Comparison of ENCODE assay signal across 12 cellular contexts in genomic region chr19:14561249-14561648, GRCh38. TPM values are rescaled to one million over a fixed set of nuclear protein-coding genes. Genes with fewer than 3 reads are reported as not detected.
A peak's percentile ranks its signal among the peaks of the same experiment; 100 is the strongest.
DNase-seq lines count a peak whose midpoint lies in the region; ATAC-seq and TF ChIP-seq lines count a peak whose summit lies in the region.
"Had no signal": no experiment of that assay in that cellular context is flagged by ENCODE, and none has a peak within 500 bp of the region (broad histone marks: within the 10 kb centered on the region; RNA-seq: fewer than 3 reads in every experiment).

No MANE protein-coding gene starts in this region.

- TF ChIP-seq POLR2A in adrenal gland (IDR thresholded peaks at IDR 0.05), result no peak
- no peak for TF ChIP-seq POLR2A in gastroesophageal sphincter (IDR thresholded peaks at IDR 0.05)
- no peak for TF ChIP-seq POLR2A in gastrocnemius medialis (IDR thresholded peaks at IDR 0.05)

- no peaks in the 10 kb centered on the region for H3K27me3 Mint-ChIP-seq in CD4-positive, CD25-positive, alpha-beta regulatory T cell
- H3K27me3 Mint-ChIP-seq: activated naive CD8-positive, alpha-beta T cell treated with anti-CD3 and anti-CD28 coated beads for 36 hours had no signal

- H3K4me3 ChIP-seq in CD4-positive, CD25-positive, alpha-beta regulatory T cell (ENCODE audit: low read depth, low read length), result no peak overlapping the region
- H3K4me3 ChIP-seq in adrenal gland, result no peak overlapping the region
- H3K4me3 ChIP-seq in gastroesophageal sphincter, result no peak overlapping the region
- peak overlapping the region in 3 of 4 donors; percentile 37 to 50 (median 48) for H3K4me3 ChIP-seq in gastrocnemius medialis
- H3K4me3 ChIP-seq: HAP-1 had no signal

- 65 to 100% (median 92%) methylated on average over 3 to 8 of the region's 8 CpGs for WGBS in adrenal gland, 4 donors
- WGBS in gastroesophageal sphincter (ENCODE audit: low coverage in 1 of 2), 2 donors, result no CpG with 5 or more reads among the region's 8 CpGs

- H3K4me1 Mint-ChIP-seq in CD4-positive, CD25-positive, alpha-beta regulatory T cell, result peaks cover 0 to 34% (median 7%) of the 10 kb centered on the region in 4 donors

- H3K27ac Mint-ChIP-seq in CD4-positive, CD25-positive, alpha-beta regulatory T cell, result no peak overlapping the region

- H3K9me3 Mint-ChIP-seq in CD4-positive, CD25-positive, alpha-beta regulatory T cell, result no peaks in the 10 kb centered on the region
- H3K9me3 Mint-ChIP-seq: activated naive CD8-positive, alpha-beta T cell treated with anti-CD3 and anti-CD28 coated beads for 36 hours had no signal

- H3K27ac ChIP-seq in CD4-positive, CD25-positive, alpha-beta regulatory T cell (ENCODE audit: insufficient read depth, low read length, poor library complexity, severe bottlenecking), result peak overlapping the region; percentile 14
- H3K27ac ChIP-seq in adrenal gland (peak overlapping the region; percentile 6 to 88 (median 74)), gastroesophageal sphincter (peak overlapping the region in 3 of 4 donors; percentile 63 to 72 (median 63)), gastrocnemius medialis (peak overlapping the region; percentile 98 to 100 (median 99))

- in situ Hi-C loops in gastrocnemius medialis (cut with MboI; ENCODE audit: low sequenced_read_pairs in 4 of 4) (loop anchor here in 1 of 4 donors (10.0 kb wide), 1 partner anchor 46 kb away; the partner anchor contains the start of gene DNAJB1), ACHN (cut with HindIII; ENCODE audit: low pct_ligation_motif_present, low pct_unique_long_range_greater_than_20kb, low sequenced_read_pairs) (no loop called here)

- intact Hi-C loops in adrenal gland (cut with DNase I), result loop anchor here in 1 of 2 donors (10.0 kb wide), 1 partner anchor 124 kb away; no protein-coding TSS in a partner anchor
- intact Hi-C loops in gastrocnemius medialis (cut with DNase I; ENCODE audit: low total_unique reads), result loop anchor here (5.0 to 10.0 kb wide), 8 partner anchors 64 to 1786 kb away; partner anchors contain the start of genes GIPC1, HOOK2, IER2 and PKN1

- DNase-seq in CD4-positive, CD25-positive, alpha-beta regulatory T cell, result no peak
- no peak for DNase-seq in adrenal gland
- no peak for DNase-seq in gastrocnemius medialis
- no peak for DNase-seq in Ammon's horn (ENCODE audit: low spot score)
- no peak for DNase-seq in ACHN
- DNase-seq in kidney tubule cell (ENCODE audit: low spot score), result no peak
- DNase-seq: activated naive CD8-positive, alpha-beta T cell treated with anti-CD3 and anti-CD28 coated beads for 36 hours had no signal

- TF ChIP-seq CTCF in adrenal gland (IDR thresholded peaks at IDR 0.05), result no peak
- no peak for TF ChIP-seq CTCF in gastroesophageal sphincter (IDR thresholded peaks at IDR 0.05)
- TF ChIP-seq CTCF in gastrocnemius medialis (IDR thresholded peaks at IDR 0.05 in 4 of 5, conservative IDR thresholded peaks at IDR 0.05 in 1 of 5), result no peak

- no peak for ATAC-seq in CD4-positive, CD25-positive, alpha-beta regulatory T cell (ENCODE audit: low read depth in 2 of 2)
- no peak for ATAC-seq in gastroesophageal sphincter
- no peak for ATAC-seq in gastrocnemius medialis
- ATAC-seq in HG02938 (IDR thresholded peaks at IDR 0.05; ENCODE audit: unreplicated experiment), result no peak

- peaks cover 7% of the 10 kb centered on the region for H3K36me3 Mint-ChIP-seq in CD4-positive, CD25-positive, alpha-beta regulatory T cell

- no peaks in the 10 kb centered on the region for H3K9me3 ChIP-seq in CD4-positive, CD25-positive, alpha-beta regulatory T cell (ENCODE audit: control insufficient read depth in 2 of 2, low read length in 2 of 2)
- H3K9me3 ChIP-seq in adrenal gland (replicated peaks in 1 of 3) (no peaks in the 10 kb centered on the region), gastroesophageal sphincter (no peaks in the 10 kb centered on the region), gastrocnemius medialis (no peaks in the 10 kb centered on the region)
- H3K9me3 ChIP-seq: HAP-1 had no signal

- peaks cover 19% of the 10 kb centered on the region for H3K4me1 ChIP-seq in CD4-positive, CD25-positive, alpha-beta regulatory T cell (ENCODE audit: control insufficient read depth, insufficient read depth, low read length, poor library complexity, severe bottlenecking)
- H3K4me1 ChIP-seq in adrenal gland (replicated peaks in 1 of 2), result peaks cover 20 to 36% of the 10 kb centered on the region in 2 donors
- H3K4me1 ChIP-seq in gastroesophageal sphincter, result peaks cover 0 to 42% (median 5%) of the 10 kb centered on the region in 3 donors
- peaks cover 66 to 76% of the 10 kb centered on the region in 2 donors for H3K4me1 ChIP-seq in gastrocnemius medialis
- H3K4me1 ChIP-seq: HAP-1 had no signal

- no peaks in the 10 kb centered on the region for H3K27me3 ChIP-seq in CD4-positive, CD25-positive, alpha-beta regulatory T cell (ENCODE audit: control insufficient read depth, insufficient read depth, low read length)
- H3K27me3 ChIP-seq in adrenal gland (no peaks in the 10 kb centered on the region), gastroesophageal sphincter (no peaks in the 10 kb centered on the region), gastrocnemius medialis (no peaks in the 10 kb centered on the region)

- TF ChIP-seq EP300 in gastroesophageal sphincter (IDR thresholded peaks at IDR 0.05), result no peak

- H3K36me3 ChIP-seq in CD4-positive, CD25-positive, alpha-beta regulatory T cell (ENCODE audit: control insufficient read depth, insufficient read depth, low read length), result peaks cover 15% of the 10 kb centered on the region
- peaks cover 0 to 16% of the 10 kb centered on the region in 2 donors for H3K36me3 ChIP-seq in adrenal gland (replicated peaks in 1 of 2)
- peaks cover 0 to 29% of the 10 kb centered on the region in 2 donors for H3K36me3 ChIP-seq in gastroesophageal sphincter
- peaks cover 0 to 12% of the 10 kb centered on the region in 2 donors for H3K36me3 ChIP-seq in gastrocnemius medialis

- no peak overlapping the region for H3K4me3 Mint-ChIP-seq in CD4-positive, CD25-positive, alpha-beta regulatory T cell
- H3K4me3 Mint-ChIP-seq: activated naive CD8-positive, alpha-beta T cell treated with anti-CD3 and anti-CD28 coated beads for 36 hours had no signal

RNA-seq across cellular contexts. Expression of gene NDUFB7, which starts 10.6 kb away (rescaled TPM):
- 51.4 TPM for total RNA-seq in CD4-positive, CD25-positive, alpha-beta regulatory T cell
- 100 to 1,000 TPM; 196 to 238 (median 218) TPM for polyA plus RNA-seq in CD4-positive, CD25-positive, alpha-beta regulatory T cell
- 100 to 1,000 TPM; 170 to 658 (median 300) TPM for total RNA-seq in adrenal gland
- polyA plus RNA-seq in adrenal gland, result 100 to 1,000 TPM in 2 of 3 donors, 10 to 100 TPM in 1; 19.1 to 848 (median 637) TPM
- 100 to 1,000 TPM; 251 to 393 (median 330) TPM for total RNA-seq in gastroesophageal sphincter
- total RNA-seq in gastrocnemius medialis, result 100 to 1,000 TPM; 344 to 756 (median 532) TPM

RNA-seq across cellular contexts. Expression of gene CLEC17A, which starts 21.6 kb away (rescaled TPM):
- total RNA-seq in CD4-positive, CD25-positive, alpha-beta regulatory T cell, result 0.25 TPM
- not detected for polyA plus RNA-seq in CD4-positive, CD25-positive, alpha-beta regulatory T cell
- total RNA-seq in adrenal gland, result not detected
- under 1 TPM in 2 of 3 donors, not detected in 1; 0.03 to 0.16 TPM for polyA plus RNA-seq in adrenal gland
- not detected for total RNA-seq in gastroesophageal sphincter
- not detected for total RNA-seq in gastrocnemius medialis
- total RNA-seq: HT-29, left lobe of liver had no signal

RNA-seq across cellular contexts. Expression of gene TECR, which starts 31.9 kb away (rescaled TPM):
- total RNA-seq in CD4-positive, CD25-positive, alpha-beta regulatory T cell, result 159 TPM
- 100 to 1,000 TPM; 304 to 351 (median 335) TPM for polyA plus RNA-seq in CD4-positive, CD25-positive, alpha-beta regulatory T cell
- 100 to 1,000 TPM; 142 to 282 (median 212) TPM for total RNA-seq in adrenal gland
- 100 to 1,000 TPM; 212 to 610 (median 550) TPM for polyA plus RNA-seq in adrenal gland
- total RNA-seq in gastroesophageal sphincter, result 10 to 100 TPM; 21.3 to 27.2 (median 24.3) TPM
- total RNA-seq in gastrocnemius medialis, result 100 to 1,000 TPM in 2 of 4 donors, 10 to 100 TPM in 2; 56.2 to 155 (median 113) TPM

RNA-seq across cellular contexts. Expression of gene DNAJB1, which starts 43.1 kb away (rescaled TPM):
- 754 TPM for total RNA-seq in CD4-positive, CD25-positive, alpha-beta regulatory T cell
- polyA plus RNA-seq in CD4-positive, CD25-positive, alpha-beta regulatory T cell, result 100 to 1,000 TPM; 302 to 349 (median 332) TPM
- total RNA-seq in adrenal gland, result 100 to 1,000 TPM in 6 of 8 donors, 10 to 100 TPM in 2; 86.9 to 208 (median 123) TPM
- polyA plus RNA-seq in adrenal gland, result 100 to 1,000 TPM in 1 of 3 donors, 10 to 100 TPM in 2; 42.5 to 192 (median 45.5) TPM
- 10 to 100 TPM; 59.3 to 72.8 (median 68.2) TPM for total RNA-seq in gastroesophageal sphincter
- total RNA-seq in gastrocnemius medialis, result 10 to 100 TPM; 12.3 to 27.3 (median 16.6) TPM

Comparison
In these comparisons a context has a peak if more than half of its experiments do, and no peak if none do; other contexts are left out.
1. H3K27ac ChIP-seq: peak in every context shown above with its lines; median percentile 99 in gastrocnemius medialis; 74 in adrenal gland; 63 in gastroesophageal sphincter; 14 in CD4-positive, CD25-positive, alpha-beta regulatory T cell.
2. H3K4me3 ChIP-seq: peak in gastrocnemius medialis (3 of 4); none in CD4-positive, CD25-positive, alpha-beta regulatory T cell (single experiment), adrenal gland (0 of 4) and gastroesophageal sphincter (0 of 2).